10 cellular contexts compared by ENCODE assay signal in the genomic region with DNA sequence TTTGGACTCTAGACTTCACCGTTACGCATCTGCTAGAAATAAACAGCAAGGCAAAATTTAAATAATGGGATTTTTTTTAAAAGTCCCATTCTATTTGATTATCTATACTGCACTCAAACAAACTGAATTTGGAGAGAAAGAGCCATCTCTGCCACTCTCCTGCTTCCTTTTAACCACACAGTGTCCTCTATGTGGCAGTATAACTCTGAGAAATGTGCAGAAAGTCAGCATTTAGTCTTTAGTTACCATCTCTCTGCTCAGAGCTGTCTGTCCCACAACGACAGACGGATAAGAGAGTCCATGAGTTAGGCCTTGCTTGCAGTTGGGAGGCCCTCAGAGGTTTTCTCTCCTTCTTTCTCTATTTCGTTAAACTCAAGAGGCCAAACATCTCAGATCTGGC. TPM values are rescaled to one million over a fixed set of nuclear protein-coding genes. Genes with fewer than 3 reads are reported as not detected.
A peak's percentile ranks its signal among the peaks of the same experiment; 100 is the strongest.
DNase-seq lines count a peak whose midpoint lies in the region; ATAC-seq and TF ChIP-seq lines count a peak whose summit lies in the region.
"Had no signal": no experiment of that assay in that cellular context is flagged by ENCODE, and none has a peak within 500 bp of the region (broad histone marks: within the 10 kb centered on the region; RNA-seq: fewer than 3 reads in every experiment).

No MANE protein-coding gene starts in this region.

- peaks cover 10% of the 10 kb centered on the region for H3K27me3 Mint-ChIP-seq in CD4-positive, alpha-beta T cell

- no peak overlapping the region for H3K27ac Mint-ChIP-seq in CD4-positive, alpha-beta T cell
- H3K27ac Mint-ChIP-seq: activated CD4-positive, alpha-beta T cell treated with anti-CD3 and anti-CD28 coated beads, Interleukin-2, amount 10 ng/mL, durations not matched to agents 24 days and 14 days had no signal

- no peaks in the 10 kb centered on the region for H3K4me1 Mint-ChIP-seq in CD4-positive, alpha-beta T cell (ENCODE audit: low read depth)

- TF ChIP-seq CTCF in GM12872 (IDR thresholded peaks at IDR 0.05; ENCODE audit: insufficient read depth, low read depth, low read length) (peak; percentile 13; the same call in 1 of the 3 replicates), neural cell (IDR thresholded peaks at IDR 0.05; ENCODE audit: poor library complexity, severe bottlenecking) (peak; percentile 81)
- no peak for TF ChIP-seq CTCF in CD4-positive, alpha-beta T cell (IDR thresholded peaks at IDR 0.05)

- no peaks in the 10 kb centered on the region for H3K79me2 ChIP-seq in neural cell (replicated peaks; ENCODE audit: insufficient read depth, low read length)

- no peak for ATAC-seq in CD4-positive, alpha-beta T cell (ENCODE audit: poor library complexity)
- ATAC-seq in activated CD4-positive, CD25-positive, alpha-beta regulatory T cell treated with anti-CD3 and anti-CD28 coated beads, Interleukin-2, amount 50 U/mL, for 24 hours, result no peak

- H3K27ac ChIP-seq in neural cell (ENCODE audit: low read length), result no peak overlapping the region
- H3K27ac ChIP-seq in CD4-positive, alpha-beta T cell (ENCODE audit: low read depth, low read length), result no peak overlapping the region

- POLR2A ChIA-PET in CD4-positive, alpha-beta T cell (lab: Charles Lee), result no interaction called here

- TF ChIP-seq EP300 in neural cell (conservative IDR thresholded peaks at IDR 0.05; ENCODE audit: poor library complexity, severe bottlenecking), result no peak

- H3F3A ChIP-seq in neural cell (ENCODE audit: insufficient read depth, low read length, poor library complexity, severe bottlenecking), result no peaks in the 10 kb centered on the region

- peak; percentile 90 for TF ChIP-seq RAD21 in neural cell (conservative IDR thresholded peaks at IDR 0.05)

- H3K36me3 Mint-ChIP-seq in CD4-positive, alpha-beta T cell (ENCODE audit: low read depth), result no peaks in the 10 kb centered on the region

- no peak overlapping the region for H3K4me2 ChIP-seq in neural cell (ENCODE audit: low read length)

- H3K9me3 Mint-ChIP-seq in CD4-positive, alpha-beta T cell, result no peaks in the 10 kb centered on the region
- H3K9me3 Mint-ChIP-seq: activated CD4-positive, alpha-beta T cell treated with anti-CD3 and anti-CD28 coated beads, Interleukin-2, amount 10 ng/mL, durations not matched to agents 24 days and 14 days had no signal

- intact Hi-C loops in CD4-positive, alpha-beta T cell (cut with DNase I, micrococcal nuclease), result no loop called here

- H3K4me3 ChIP-seq in neural cell (ENCODE audit: low read length), result no peak overlapping the region

- H3K9me2 ChIP-seq in neural cell (ENCODE audit: insufficient read depth, low read length), result no peaks in the 10 kb centered on the region

- H3K4me3 Mint-ChIP-seq in CD4-positive, alpha-beta T cell, result no peak overlapping the region
- H3K4me3 Mint-ChIP-seq: activated CD4-positive, alpha-beta T cell treated with anti-CD3 and anti-CD28 coated beads, Interleukin-2, amount 10 ng/mL, durations not matched to agents 24 days and 14 days had no signal

- H4K20me1 ChIP-seq in neural cell (ENCODE audit: insufficient read depth), result no peaks in the 10 kb centered on the region

- CTCF ChIA-PET in CD4-positive, alpha-beta T cell (lab: Charles Lee), result no interaction called here

- H2AFZ ChIP-seq in neural cell (ENCODE audit: low read depth, low read length), result no peak overlapping the region

- H3K27me3 ChIP-seq in neural cell (ENCODE audit: insufficient read depth, low read depth, low read length), result no peaks in the 10 kb centered on the region
- no peaks in the 10 kb centered on the region for H3K27me3 ChIP-seq in CD4-positive, alpha-beta T cell (ENCODE audit: control insufficient read depth, insufficient read depth, low read length)

- no peaks in the 10 kb centered on the region for H3K36me3 ChIP-seq in neural cell (ENCODE audit: insufficient read depth, low read length)

- peak; percentile 1 for DNase-seq in NCI-H2227 (lab: John Stamatoyannopoulos, UW; ENCODE audit: unreplicated experiment)
- peak; percentile 28 for DNase-seq in dedifferentiated amniotic fluid mesenchymal stem cell (ENCODE audit: extremely low spot score)
- DNase-seq in CD4-positive, alpha-beta T cell, result no peak
- DNase-seq in activated naive CD4-positive, alpha-beta T cell treated with anti-CD3 and anti-CD28 coated beads, Interleukin-2, amount 50 U/mL, for 16 hours, result no peak
- DNase-seq in activated T-cell treated with anti-CD3 and anti-CD28 coated beads for 4 hours, result no peak
- DNase-seq: activated CD4-positive, alpha-beta T cell treated with anti-CD3 and anti-CD28 coated beads, Interleukin-2, amount 10 ng/mL, durations not matched to agents 24 days and 14 days; stimulated activated CD4-positive, alpha-beta T cell treated with anti-CD3 and anti-CD28 coated beads, Interleukin-4, amount 100 ng/mL, for 24 hours had no signal

- no peaks in the 10 kb centered on the region for H3K9me3 ChIP-seq in neural cell (ENCODE audit: low read length)
- no peaks in the 10 kb centered on the region for H3K9me3 ChIP-seq in CD4-positive, alpha-beta T cell (ENCODE audit: control insufficient read depth, low read length)

- no peak overlapping the region for H3K9ac ChIP-seq in neural cell (ENCODE audit: low read length)

TF ChIP-seq in neural cell, 6 proteins besides CTCF, POLR2A, EP300 and RAD21:
- no peak for TF ChIP-seq TAF1 (IDR thresholded peaks at IDR 0.05; ENCODE audit: low read depth)
- TF ChIP-seq EZH2 (IDR thresholded peaks at IDR 0.05; ENCODE audit: borderline replicate concordance, insufficient read depth, low read length, poor library complexity, severe bottlenecking), result no peak
- TF ChIP-seq MXI1 (conservative IDR thresholded peaks at IDR 0.05; ENCODE audit: poor library complexity, severe bottlenecking), result no peak
- TF ChIP-seq, protein P1, sequence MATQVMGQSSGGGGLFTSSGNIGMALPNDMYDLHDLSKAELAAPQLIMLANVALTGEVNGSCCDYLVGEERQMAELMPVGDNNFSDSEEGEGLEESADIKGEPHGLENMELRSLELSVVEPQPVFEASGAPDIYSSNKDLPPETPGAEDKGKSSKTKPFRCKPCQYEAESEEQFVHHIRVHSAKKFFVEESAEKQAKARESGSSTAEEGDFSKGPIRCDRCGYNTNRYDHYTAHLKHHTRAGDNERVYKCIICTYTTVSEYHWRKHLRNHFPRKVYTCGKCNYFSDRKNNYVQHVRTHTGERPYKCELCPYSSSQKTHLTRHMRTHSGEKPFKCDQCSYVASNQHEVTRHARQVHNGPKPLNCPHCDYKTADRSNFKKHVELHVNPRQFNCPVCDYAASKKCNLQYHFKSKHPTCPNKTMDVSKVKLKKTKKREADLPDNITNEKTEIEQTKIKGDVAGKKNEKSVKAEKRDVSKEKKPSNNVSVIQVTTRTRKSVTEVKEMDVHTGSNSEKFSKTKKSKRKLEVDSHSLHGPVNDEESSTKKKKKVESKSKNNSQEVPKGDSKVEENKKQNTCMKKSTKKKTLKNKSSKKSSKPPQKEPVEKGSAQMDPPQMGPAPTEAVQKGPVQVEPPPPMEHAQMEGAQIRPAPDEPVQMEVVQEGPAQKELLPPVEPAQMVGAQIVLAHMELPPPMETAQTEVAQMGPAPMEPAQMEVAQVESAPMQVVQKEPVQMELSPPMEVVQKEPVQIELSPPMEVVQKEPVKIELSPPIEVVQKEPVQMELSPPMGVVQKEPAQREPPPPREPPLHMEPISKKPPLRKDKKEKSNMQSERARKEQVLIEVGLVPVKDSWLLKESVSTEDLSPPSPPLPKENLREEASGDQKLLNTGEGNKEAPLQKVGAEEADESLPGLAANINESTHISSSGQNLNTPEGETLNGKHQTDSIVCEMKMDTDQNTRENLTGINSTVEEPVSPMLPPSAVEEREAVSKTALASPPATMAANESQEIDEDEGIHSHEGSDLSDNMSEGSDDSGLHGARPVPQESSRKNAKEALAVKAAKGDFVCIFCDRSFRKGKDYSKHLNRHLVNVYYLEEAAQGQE (IDR thresholded peaks at IDR 0.05; ENCODE audit: borderline replicate concordance), result no peak
- peak; percentile 88 for TF ChIP-seq SMC3 (conservative IDR thresholded peaks at IDR 0.05; ENCODE audit: poor library complexity)
- no peak for TF ChIP-seq POLR2AphosphoS5 (IDR thresholded peaks at IDR 0.05)

RNA-seq across cellular contexts. Expression of a gene that starts 21.2 kb away (rescaled TPM):
- 13.8 and 19.3 TPM in 2 replicates for polyA plus RNA-seq in neural cell
- polyA minus RNA-seq in neural cell, result 5.6 and 8.3 TPM in 2 replicates
- not detected for total RNA-seq in CD4-positive, alpha-beta T cell

Comparison
In these comparisons a context has a peak if more than half of its experiments do, and no peak if none do; other contexts are left out.
1. DNase-seq: peak in NCI-H2227 (single experiment) and dedifferentiated amniotic fluid mesenchymal stem cell (single experiment); none in CD4-positive, alpha-beta T cell (0 of 10), activated naive CD4-positive, alpha-beta T cell treated with anti-CD3 and anti-CD28 coated beads, Interleukin-2, amount 50 U/mL, for 16 hours (single experiment) and activated T-cell treated with anti-CD3 and anti-CD28 coated beads for 4 hours (single experiment).